Comparison of ENCODE assay signal across 9 cellular contexts in genomic region chr17:40341808-40342574, GRCh38. TPM values are rescaled to one million over a fixed set of nuclear protein-coding genes. Genes with fewer than 3 reads are reported as not detected.
A peak's percentile ranks its signal among the peaks of the same experiment; 100 is the strongest.
DNase-seq lines count a peak whose midpoint lies in the region; ATAC-seq, FAIRE-seq and TF ChIP-seq lines count a peak whose summit lies in the region.
"Had no signal": no experiment of that assay in that cellular context is flagged by ENCODE, and none has a peak within 500 bp of the region (broad histone marks: within the 10 kb centered on the region; RNA-seq: fewer than 3 reads in every experiment).

No MANE protein-coding gene starts in this region.

- H3K4me3 ChIP-seq in IMR-90 (ENCODE audit: insufficient read depth, low read depth, low read length) (peak overlapping the region; percentile 82), fibroblast of villous mesenchyme (ENCODE audit: low read depth, low read length) (peak overlapping the region; percentile 85)

- no peak overlapping the region for H2BK20ac ChIP-seq in IMR-90 (ENCODE audit: low read depth, low read length)

- FAIRE-seq in GM12892 (lab: Jason Lieb, UNC), result no peak

- peak overlapping the region; percentile 93 for H3K27ac Mint-ChIP-seq in CD4-positive, alpha-beta T cell
- H3K27ac Mint-ChIP-seq in activated CD4-positive, alpha-beta memory T cell treated with anti-CD3 and anti-CD28 coated beads, Interleukin-2, amount 10 ng/mL, durations not matched to agents 7 days and 5 days, result peak overlapping the region; percentile 52
- H3K27ac Mint-ChIP-seq in natural killer cell treated with Interleukin-12 subunit alpha and Interleukin-12 subunit beta and Interleukin-15 and Interleukin-18, amount 100 ng/mL, for 72 hours, result peak overlapping the region; percentile 28 to 41

- H3K27me3 ChIP-seq in CD4-positive, alpha-beta T cell (ENCODE audit: control insufficient read depth, insufficient read depth, low read length), result no peaks in the 10 kb centered on the region
- H3K27me3 ChIP-seq in IMR-90 (ENCODE audit: control insufficient read depth, insufficient read depth, low read length), result no peaks in the 10 kb centered on the region

- H2AK5ac ChIP-seq in IMR-90 (ENCODE audit: low read depth, low read length), result peak overlapping the region; percentile 94

- peak overlapping the region; percentile 97 for H2AK9ac ChIP-seq in IMR-90 (replicated peaks; ENCODE audit: low read depth, low read length, poor library complexity)

- dilution Hi-C loops in IMR-90 (cut with HindIII; ENCODE audit: low sequenced_read_pairs, unreplicated experiment), result no loop called here

- H2BK15ac ChIP-seq in IMR-90 (ENCODE audit: low read depth, low read length), result peak overlapping the region; percentile 1; the same call in 1 of the 3 replicates

- peak; percentile 4 for ATAC-seq in CD4-positive, alpha-beta T cell (ENCODE audit: poor library complexity)
- ATAC-seq in IMR-90 (ENCODE audit: low read depth), result peak; percentile 63
- ATAC-seq in natural killer cell treated with Interleukin-12 subunit alpha and Interleukin-12 subunit beta and Interleukin-15 and Interleukin-18, amount 100 ng/mL, for 72 hours, result peak; percentile 8 to 12
- no peak for ATAC-seq in activated CD4-positive, CD25-positive, alpha-beta regulatory T cell treated with anti-CD3 and anti-CD28 coated beads, Interleukin-2, amount 50 U/mL, for 24 hours

- H4K91ac ChIP-seq in IMR-90 (ENCODE audit: insufficient read depth, low read depth, low read length), result peak overlapping the region; percentile 86

- peak overlapping the region; percentile 77; the same call in 1 of the 2 replicates for H2BK120ac ChIP-seq in IMR-90 (ENCODE audit: low read depth, low read length)

- no peaks in the 10 kb centered on the region for H3K9me3 ChIP-seq in CD4-positive, alpha-beta T cell (ENCODE audit: control insufficient read depth, low read length)
- no peaks in the 10 kb centered on the region for H3K9me3 ChIP-seq in IMR-90 (ENCODE audit: control insufficient read depth, insufficient read depth, low read length)

- H3K14ac ChIP-seq in IMR-90 (replicated peaks; ENCODE audit: low read depth, low read length), result peak overlapping the region; percentile 96

- peak overlapping the region; percentile 51 to 76; a peak in 3 of 4 replicates for H4K8ac ChIP-seq in IMR-90 (ENCODE audit: low read depth in 2 of 2, low read length in 2 of 2)

- TF ChIP-seq POLR2A in IMR-90 (IDR thresholded peaks at IDR 0.05; ENCODE audit: low read depth, low read length), result peak; percentile 86
- no peak for TF ChIP-seq POLR2A in GM12892 (IDR thresholded peaks at IDR 0.05; ENCODE audit: low read depth, low read length)

- H3K36me3 ChIP-seq in IMR-90 (ENCODE audit: control insufficient read depth, insufficient read depth, low read length), result peaks cover 1% of the 10 kb centered on the region; the same call in 1 of the 2 replicates

- POLR2A ChIA-PET in CD4-positive, alpha-beta T cell (lab: Charles Lee), result interaction anchor here (1.1 to 11.2 kb wide), 8 partner anchors 10 to 477 kb away, joined by 3 to 117 read pairs (median 6); no protein-coding TSS in a partner anchor
- POLR2A ChIA-PET in IMR-90 (lab: Charles Lee; ENCODE audit: unreplicated experiment), result no interaction called here
- POLR2A ChIA-PET in activated CD4-positive, alpha-beta memory T cell treated with anti-CD3 and anti-CD28 coated beads, Interleukin-2, amount 10 ng/mL, durations not matched to agents 7 days and 5 days (lab: Charles Lee), result interaction anchor here (1.1 to 4.3 kb wide), 6 partner anchors 13 to 123 kb away, joined by 4 to 36 read pairs (median 7); partner anchors contain the start of gene WIPF2

- CTCF ChIA-PET in CD4-positive, alpha-beta T cell (lab: Charles Lee), result interaction anchor here (0.8 to 2.8 kb wide), 12 partner anchors 10 to 123 kb away, joined by 3 to 27 read pairs (median 8); partner anchors contain the start of gene WIPF2
- CTCF ChIA-PET in IMR-90 (lab: Yijun Ruan, JAX), result interaction anchor here (1.6 kb wide), 1 partner anchor 13 kb away, joined by 4 read pairs; no protein-coding TSS in a partner anchor
- CTCF ChIA-PET in activated CD4-positive, alpha-beta memory T cell treated with anti-CD3 and anti-CD28 coated beads, Interleukin-2, amount 10 ng/mL, durations not matched to agents 7 days and 5 days (lab: Charles Lee), result interaction anchor here (0.9 to 2.2 kb wide), 7 partner anchors 13 to 58 kb away, joined by 3 to 11 read pairs (median 8); no protein-coding TSS in a partner anchor

- H4K20me1 ChIP-seq in IMR-90 (ENCODE audit: insufficient read depth, low read length), result peaks cover 54% of the 10 kb centered on the region

- peaks cover 24% of the 10 kb centered on the region for H3K9me1 ChIP-seq in IMR-90 (ENCODE audit: insufficient read depth, low read length)

- in situ Hi-C loops in IMR-90 (cut with MboI; ENCODE audit: low sequenced_read_pairs), result no loop called here

- peak overlapping the region; percentile 14 for H3K18ac ChIP-seq in IMR-90 (ENCODE audit: low read depth, low read length)

- 1% methylated on average over 28 of the region's 63 CpGs; no CpG with 5 or more reads in 1 of the 2 experiments for WGBS in IMR-90 (ENCODE audit: extremely low coverage in 2 of 2, insufficient read length in 1 of 2), 2 experiments

- peaks cover 82% of the 10 kb centered on the region for H3K4me1 Mint-ChIP-seq in CD4-positive, alpha-beta T cell (ENCODE audit: low read depth)
- H3K4me1 Mint-ChIP-seq in activated CD4-positive, alpha-beta memory T cell treated with anti-CD3 and anti-CD28 coated beads, Interleukin-2, amount 10 ng/mL, durations not matched to agents 7 days and 5 days, result peaks cover 88% of the 10 kb centered on the region
- peaks cover 44 to 56% of the 10 kb centered on the region in 2 donors for H3K4me1 Mint-ChIP-seq in natural killer cell treated with Interleukin-12 subunit alpha and Interleukin-12 subunit beta and Interleukin-15 and Interleukin-18, amount 100 ng/mL, for 72 hours (ENCODE audit: low read depth in 2 of 2)

- peaks cover 33% of the 10 kb centered on the region for H3K4me1 ChIP-seq in IMR-90 (ENCODE audit: control insufficient read depth, insufficient read depth, low read length)

- H3K27ac ChIP-seq in CD4-positive, alpha-beta T cell (ENCODE audit: low read depth, low read length), result peak overlapping the region; percentile 90
- H3K27ac ChIP-seq in IMR-90 (ENCODE audit: insufficient read depth, low read length), result peak overlapping the region; percentile 87

- H3K27me3 Mint-ChIP-seq in CD4-positive, alpha-beta T cell, result no peaks in the 10 kb centered on the region
- no peaks in the 10 kb centered on the region for H3K27me3 Mint-ChIP-seq in activated CD4-positive, alpha-beta memory T cell treated with anti-CD3 and anti-CD28 coated beads, Interleukin-2, amount 10 ng/mL, durations not matched to agents 7 days and 5 days
- H3K27me3 Mint-ChIP-seq in natural killer cell treated with Interleukin-12 subunit alpha and Interleukin-12 subunit beta and Interleukin-15 and Interleukin-18, amount 100 ng/mL, for 72 hours, result no peaks in the 10 kb centered on the region

- peak overlapping the region; percentile 96 for H3K23ac ChIP-seq in IMR-90 (ENCODE audit: low read depth, low read length)

- H3K56ac ChIP-seq in IMR-90 (ENCODE audit: extremely low read depth, insufficient read depth, low read length), result peak overlapping the region; percentile 88; the same call in 1 of the 2 replicates

- H3K79me1 ChIP-seq in IMR-90 (ENCODE audit: low read depth in 1 of 2, low read length in 2 of 2), result peaks cover 32 to 87% of the 10 kb centered on the region in 2 experiments; a peak in 3 of 4 replicates

- peaks cover 45% of the 10 kb centered on the region for H3K36me3 Mint-ChIP-seq in CD4-positive, alpha-beta T cell (ENCODE audit: low read depth)
- peaks cover 58% of the 10 kb centered on the region for H3K36me3 Mint-ChIP-seq in activated CD4-positive, alpha-beta memory T cell treated with anti-CD3 and anti-CD28 coated beads, Interleukin-2, amount 10 ng/mL, durations not matched to agents 7 days and 5 days (ENCODE audit: low read depth)
- H3K36me3 Mint-ChIP-seq in natural killer cell treated with Interleukin-12 subunit alpha and Interleukin-12 subunit beta and Interleukin-15 and Interleukin-18, amount 100 ng/mL, for 72 hours, result no peaks in the 10 kb centered on the region

- H3K9ac ChIP-seq in IMR-90 (ENCODE audit: low read depth, low read length), result peak overlapping the region; percentile 81

- no peak for TF ChIP-seq RAD21 in IMR-90 (IDR thresholded peaks at IDR 0.05; ENCODE audit: low read length)

- peak overlapping the region; percentile 85 for H2BK5ac ChIP-seq in IMR-90 (ENCODE audit: low read depth, low read length, poor library complexity, severe bottlenecking)

- peak overlapping the region; percentile 83 for H3K4me2 ChIP-seq in IMR-90 (ENCODE audit: low read depth, low read length)

- intact Hi-C loops in CD4-positive, alpha-beta T cell (cut with DNase I, micrococcal nuclease), result loop anchor here (1.0 to 2.0 kb wide), 3 partner anchors 20 to 39 kb away; no protein-coding TSS in a partner anchor
- intact Hi-C loops in IMR-90 (cut with micrococcal nuclease), result loop anchor here (2.0 to 5.0 kb wide), 3 partner anchors 23 to 140 kb away; no protein-coding TSS in a partner anchor

- H3K4ac ChIP-seq in IMR-90 (ENCODE audit: low read depth, low read length), result peak overlapping the region; percentile 96

- TF ChIP-seq CTCF in CD4-positive, alpha-beta T cell (IDR thresholded peaks at IDR 0.05), result no peak
- TF ChIP-seq CTCF in IMR-90 (conservative IDR thresholded peaks at IDR 0.05; ENCODE audit: low read depth, low read length), result no peak
- no peak for TF ChIP-seq CTCF in fibroblast of villous mesenchyme (IDR thresholded peaks at IDR 0.05; ENCODE audit: insufficient read depth, low read depth, low read length)

- no TSS peak for BruUV-seq in IMR-90 (replicated peaks; lab: Mats Ljungman, UMichigan)

- peak overlapping the region; percentile 90 for H2AFZ ChIP-seq in IMR-90 (replicated peaks; ENCODE audit: low read length, poor library complexity)

- peak overlapping the region; percentile 83 for H3K4me3 Mint-ChIP-seq in CD4-positive, alpha-beta T cell
- H3K4me3 Mint-ChIP-seq in activated CD4-positive, alpha-beta memory T cell treated with anti-CD3 and anti-CD28 coated beads, Interleukin-2, amount 10 ng/mL, durations not matched to agents 7 days and 5 days, result peak overlapping the region; percentile 65
- peak overlapping the region; percentile 74 for H3K4me3 Mint-ChIP-seq in natural killer cell treated with Interleukin-12 subunit alpha and Interleukin-12 subunit beta and Interleukin-15 and Interleukin-18, amount 100 ng/mL, for 72 hours

- peak in 2 of 10 experiments; percentile 32 to 47 for DNase-seq in CD4-positive, alpha-beta T cell
- DNase-seq in IMR-90, result peak; percentile 50
- DNase-seq in activated CD4-positive, alpha-beta memory T cell treated with anti-CD3 and anti-CD28 coated beads, Interleukin-2, amount 10 ng/mL, durations not matched to agents 7 days and 5 days, result peak; percentile 29
- peak; percentile 80 for DNase-seq in fibroblast of villous mesenchyme (ENCODE audit: low read depth)
- DNase-seq in natural killer cell treated with Interleukin-12 subunit alpha and Interleukin-12 subunit beta and Interleukin-15 and Interleukin-18, amount 100 ng/mL, for 72 hours (ENCODE audit: low spot score), result no peak
- no peak for DNase-seq in GM12892 (ENCODE audit: insufficient read length)
- no peak for DNase-seq in hippocampal formation (lab: John Stamatoyannopoulos, UW)

- no peaks in the 10 kb centered on the region for H3K9me3 Mint-ChIP-seq in CD4-positive, alpha-beta T cell
- no peaks in the 10 kb centered on the region for H3K9me3 Mint-ChIP-seq in activated CD4-positive, alpha-beta memory T cell treated with anti-CD3 and anti-CD28 coated beads, Interleukin-2, amount 10 ng/mL, durations not matched to agents 7 days and 5 days
- H3K9me3 Mint-ChIP-seq in natural killer cell treated with Interleukin-12 subunit alpha and Interleukin-12 subunit beta and Interleukin-15 and Interleukin-18, amount 100 ng/mL, for 72 hours, result no peaks in the 10 kb centered on the region

- no peak overlapping the region for H4K5ac ChIP-seq in IMR-90 (ENCODE audit: low read depth, low read length)

RNA-seq across cellular contexts. Expression of gene GJD3, which starts 22.5 kb away (rescaled TPM):
- total RNA-seq in CD4-positive, alpha-beta T cell, result not detected
- total RNA-seq in IMR-90 (2012; rRNA removed), result not detected in 2 replicates
- 0.10 and 0.39 TPM in 2 replicates for polyA plus RNA-seq in IMR-90 (2012; rRNA removed)
- polyA plus RNA-seq in IMR-90 (2012; cell fraction: cytosol; rRNA removed), result 0.11 and 1.0 TPM in 2 replicates
- 0.80 and 0.91 TPM in 2 replicates for polyA plus RNA-seq in IMR-90 (2012; cell fraction: nucleus; rRNA removed; ENCODE audit: low replicate concordance)
- not detected for total RNA-seq in activated CD4-positive, alpha-beta memory T cell treated with anti-CD3 and anti-CD28 coated beads, Interleukin-2, amount 10 ng/mL, durations not matched to agents 7 days and 5 days
- total RNA-seq in fibroblast of villous mesenchyme, result 2.2 and 2.9 TPM in 2 replicates
- total RNA-seq in natural killer cell treated with Interleukin-12 subunit alpha and Interleukin-12 subunit beta and Interleukin-15 and Interleukin-18, amount 100 ng/mL, for 72 hours, result not detected
- not detected for polyA plus RNA-seq in GM12892 (2012; ENCODE audit: missing spikeins)
- total RNA-seq: T-helper 1 cell treated with Interleukin-12 subunit alpha and Interleukin-12 subunit beta and Interleukin-4 antibody, amounts not matched to agents 30 ng/mL and 1 ng/mL, for 36 hours had no signal

RNA-seq across cellular contexts. Expression of gene RARA, which starts 33.0 kb away (rescaled TPM):
- 100 to 1,000 TPM; 114 to 115 TPM for total RNA-seq in CD4-positive, alpha-beta T cell
- 7.2 and 9.0 TPM in 2 replicates for total RNA-seq in IMR-90 (2012; rRNA removed)
- 12.7 and 13.6 TPM in 2 replicates for polyA plus RNA-seq in IMR-90 (2012; rRNA removed)
- 11.3 and 18.9 TPM in 2 replicates for polyA plus RNA-seq in IMR-90 (2012; cell fraction: cytosol; rRNA removed)
- 11.5 and 14.7 TPM in 2 replicates for polyA plus RNA-seq in IMR-90 (2012; cell fraction: nucleus; rRNA removed; ENCODE audit: low replicate concordance)
- total RNA-seq in activated CD4-positive, alpha-beta memory T cell treated with anti-CD3 and anti-CD28 coated beads, Interleukin-2, amount 10 ng/mL, durations not matched to agents 7 days and 5 days, result 10 to 100 TPM; 65.2 to 65.5 TPM
- total RNA-seq in fibroblast of villous mesenchyme, result 20.3 and 23.5 TPM in 2 replicates
- 10 to 100 TPM; 26.4 to 37.8 TPM for total RNA-seq in natural killer cell treated with Interleukin-12 subunit alpha and Interleukin-12 subunit beta and Interleukin-15 and Interleukin-18, amount 100 ng/mL, for 72 hours
- polyA plus RNA-seq in GM12892 (2012; ENCODE audit: missing spikeins), result 24.3 TPM

RNA-seq across cellular contexts. Expression of gene CDC6, which starts 54.3 kb away (rescaled TPM):
- total RNA-seq in CD4-positive, alpha-beta T cell, result 1 to 10 TPM; 1.0 to 1.8 TPM
- total RNA-seq in IMR-90 (2012; rRNA removed) (25.6 and 27.8 TPM in 2 replicates), fibroblast of villous mesenchyme (19.0 and 28.5 TPM in 2 replicates)
- polyA plus RNA-seq in IMR-90 (2012; rRNA removed), result 13.8 and 15.3 TPM in 2 replicates
- 4.2 and 16.4 TPM in 2 replicates for polyA plus RNA-seq in IMR-90 (2012; cell fraction: cytosol; rRNA removed)
- 3.9 and 9.1 TPM in 2 replicates for polyA plus RNA-seq in IMR-90 (2012; cell fraction: nucleus; rRNA removed; ENCODE audit: low replicate concordance)
- 10 to 100 TPM; 67.5 to 69.9 TPM for total RNA-seq in activated CD4-positive, alpha-beta memory T cell treated with anti-CD3 and anti-CD28 coated beads, Interleukin-2, amount 10 ng/mL, durations not matched to agents 7 days and 5 days
- 100 to 1,000 TPM in 1 of 2 donors, 10 to 100 TPM in 1; 79.2 to 172 TPM for total RNA-seq in natural killer cell treated with Interleukin-12 subunit alpha and Interleukin-12 subunit beta and Interleukin-15 and Interleukin-18, amount 100 ng/mL, for 72 hours
- polyA plus RNA-seq in GM12892 (2012; ENCODE audit: missing spikeins), result 39.5 TPM

Comparison
In these comparisons a context has a peak if more than half of its experiments do, and no peak if none do; other contexts are left out.
1. ATAC-seq: peak in CD4-positive, alpha-beta T cell (single experiment), IMR-90 (single experiment) and natural killer cell treated with Interleukin-12 subunit alpha and Interleukin-12 subunit beta and Interleukin-15 and Interleukin-18, amount 100 ng/mL, for 72 hours (2 of 2); none in activated CD4-positive, CD25-positive, alpha-beta regulatory T cell treated with anti-CD3 and anti-CD28 coated beads, Interleukin-2, amount 50 U/mL, for 24 hours (0 of 2).
2. DNase-seq: peak in IMR-90 (single experiment), activated CD4-positive, alpha-beta memory T cell treated with anti-CD3 and anti-CD28 coated beads, Interleukin-2, amount 10 ng/mL, durations not matched to agents 7 days and 5 days (single experiment) and fibroblast of villous mesenchyme (single experiment); none in natural killer cell treated with Interleukin-12 subunit alpha and Interleukin-12 subunit beta and Interleukin-15 and Interleukin-18, amount 100 ng/mL, for 72 hours (single experiment), GM12892 (single experiment) and hippocampal formation (0 of 2).
3. H3K27ac Mint-ChIP-seq: peak in every context shown above with its lines; median percentile 93 in CD4-positive, alpha-beta T cell; 52 in activated CD4-positive, alpha-beta memory T cell treated with anti-CD3 and anti-CD28 coated beads, Interleukin-2, amount 10 ng/mL, durations not matched to agents 7 days and 5 days; 34 in natural killer cell treated with Interleukin-12 subunit alpha and Interleukin-12 subunit beta and Interleukin-15 and Interleukin-18, amount 100 ng/mL, for 72 hours.
4. Peak in every context shown above with its lines, with median percentiles within 50 percentile points of each other: H3K4me3 Mint-ChIP-seq.